19 cellular contexts compared by ENCODE assay signal in the genomic region with DNA sequence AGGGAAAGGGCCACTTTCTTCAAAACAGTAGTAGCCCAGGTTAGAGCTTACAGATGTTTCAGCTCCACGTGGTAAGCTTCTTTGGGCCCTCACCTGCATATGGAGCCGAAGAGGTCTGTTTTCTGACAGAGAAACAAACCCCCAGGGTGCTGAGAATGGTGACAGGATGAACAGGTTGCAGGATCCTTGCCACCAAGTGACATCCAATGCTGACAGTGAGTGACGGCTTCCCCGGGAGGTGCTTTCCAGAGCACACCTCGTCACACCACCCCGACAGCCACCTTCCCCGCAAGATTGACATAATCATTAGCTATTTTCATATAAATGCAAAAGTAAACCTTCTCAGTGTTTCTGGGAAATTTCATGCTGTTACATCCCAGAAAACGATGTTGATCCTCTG.
"Had no signal": no experiment of that assay in that cellular context is flagged by ENCODE, and none has a peak within 500 bp of the region (broad histone marks: within the 10 kb centered on the region; RNA-seq: fewer than 3 reads in every experiment).

No MANE protein-coding gene starts in this region.

- H3K4me3 ChIP-seq: breast epithelium, colonic mucosa, heart left ventricle, tibial artery had no signal

- FAIRE-seq: endothelial cell of umbilical vein, frontal cortex, islet of Langerhans, TTC549 had no signal

- DNase-seq: activated CD4-positive, alpha-beta T cell treated with anti-CD3 and anti-CD28 coated beads for 1 hour; activated gamma-delta T cell treated with Interleukin-2 at 50 U/mL for 16 hours; activated T-cell treated with anti-CD3 and anti-CD28 coated beads, Interleukin-2, amount 50 U/mL, for 1 hour; colonic mucosa; effector memory CD8-positive, alpha-beta T cell; heart left ventricle; left cardiac atrium; stimulated activated CD4-positive, alpha-beta T cell treated with anti-CD3 and anti-CD28 coated beads, Interleukin-1b, Interleukin-23, amount 100 ng/mL, for 48 hours; T-helper 1 cell; tibial artery; WERI-Rb-1 had no signal

- H3K9me3 Mint-ChIP-seq: activated naive CD4-positive, alpha-beta T cell treated with anti-CD3 and anti-CD28 coated beads, Interleukin-2, amount 50 U/mL, for 24 hours; effector memory CD8-positive, alpha-beta T cell; stimulated activated naive CD8-positive, alpha-beta T cell treated with anti-CD3 and anti-CD28 coated beads, Interleukin-15, Interleukin-2, amounts not matched to agents 100 ng/mL and 50 ng/mL, for 24 hours had no signal

- H3K27me3 ChIP-seq: colonic mucosa, dorsolateral prefrontal cortex, tibial artery had no signal

- H3K36me3 ChIP-seq: breast epithelium, colonic mucosa, tibial artery, WERI-Rb-1 had no signal

- H3K9me3 ChIP-seq: breast epithelium, colonic mucosa, heart left ventricle, tibial artery had no signal

- H3K27ac Mint-ChIP-seq: activated naive CD4-positive, alpha-beta T cell treated with anti-CD3 and anti-CD28 coated beads, Interleukin-2, amount 50 U/mL, for 24 hours; effector memory CD8-positive, alpha-beta T cell; stimulated activated naive CD8-positive, alpha-beta T cell treated with anti-CD3 and anti-CD28 coated beads, Interleukin-15, Interleukin-2, amounts not matched to agents 100 ng/mL and 50 ng/mL, for 24 hours had no signal

- H3K4me3 Mint-ChIP-seq: activated naive CD4-positive, alpha-beta T cell treated with anti-CD3 and anti-CD28 coated beads, Interleukin-2, amount 50 U/mL, for 24 hours; effector memory CD8-positive, alpha-beta T cell; stimulated activated naive CD8-positive, alpha-beta T cell treated with anti-CD3 and anti-CD28 coated beads, Interleukin-15, Interleukin-2, amounts not matched to agents 100 ng/mL and 50 ng/mL, for 24 hours had no signal

- ATAC-seq: effector memory CD8-positive, alpha-beta T cell had no signal

- H3K36me3 Mint-ChIP-seq: activated naive CD4-positive, alpha-beta T cell treated with anti-CD3 and anti-CD28 coated beads, Interleukin-2, amount 50 U/mL, for 24 hours had no signal

- H3K27ac ChIP-seq: breast epithelium, colonic mucosa, tibial artery, WERI-Rb-1 had no signal
